In the genomic region with DNA sequence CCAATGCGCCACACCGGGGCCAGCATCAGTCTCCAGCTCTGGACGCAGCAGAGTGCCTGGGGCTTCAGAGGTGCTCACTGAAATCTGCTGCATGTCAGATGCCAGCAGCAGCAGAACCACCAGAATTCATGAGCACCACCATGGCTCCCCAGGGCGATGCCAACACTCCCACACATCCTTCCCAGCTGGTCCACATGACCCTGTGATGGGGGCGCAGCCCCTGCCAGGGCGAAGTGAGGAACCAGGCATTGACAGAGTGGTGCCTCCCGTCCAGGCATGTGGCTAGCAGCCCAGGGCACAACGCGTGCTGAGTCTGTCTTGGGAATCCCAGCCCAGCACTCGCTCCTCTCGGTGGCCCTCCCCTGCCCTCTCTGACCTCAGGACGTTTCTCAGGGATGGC, we compare ENCODE assay signal across 23 cellular contexts.
A peak's percentile ranks its signal among the peaks of the same experiment; 100 is the strongest.
DNase-seq lines count a peak whose midpoint lies in the region; ATAC-seq, FAIRE-seq and TF ChIP-seq lines count a peak whose summit lies in the region.
"Had no signal": no experiment of that assay in that cellular context is flagged by ENCODE, and none has a peak within 500 bp of the region (broad histone marks: within the 10 kb centered on the region; RNA-seq: fewer than 3 reads in every experiment).

No MANE protein-coding gene starts in this region.

- no peak overlapping the region for H2AK5ac ChIP-seq in H1 (ENCODE audit: low read depth, low read length)
- no peak overlapping the region for H2AK5ac ChIP-seq in mesenchymal stem cell (ENCODE audit: low read length, severe bottlenecking)

- DNase-seq in H1 (ENCODE audit: low read depth in 1 of 2, low spot score in 2 of 2) = no peak
- DNase-seq in mesenchymal stem cell = no peak
- no peak for DNase-seq in neural progenitor cell (ENCODE audit: low spot score)
- DNase-seq in osteoblast (ENCODE audit: insufficient read length, low spot score, missing footprints) = peak; percentile 59
- no peak for DNase-seq in H54 (ENCODE audit: insufficient read length, low spot score)
- DNase-seq in activated CD4-positive, alpha-beta T cell treated with anti-CD3 and anti-CD28 coated beads for 1 hour = no peak
- no peak for DNase-seq in NCI-H146 treated with DMSO at 0.1 percent for 48 hours (lab: John Stamatoyannopoulos, UW; ENCODE audit: unreplicated experiment)
- DNase-seq: AML-193; Caco-2; Calu3; CD4-positive, alpha-beta T cell; CD8-positive, alpha-beta T cell; DMS79 treated with DMSO at 0.1 percent for 48 hours; GF-D8 had no signal

- no peak overlapping the region; the same call in 1 of the 2 replicates for H3K27ac ChIP-seq in H1 (ENCODE audit: low read depth, low read length)
- H3K27ac ChIP-seq in mesenchymal stem cell (ENCODE audit: low read length, poor library complexity, severe bottlenecking) = no peak overlapping the region
- H3K27ac ChIP-seq in neural progenitor cell = no peak overlapping the region
- no peak overlapping the region for H3K27ac ChIP-seq in osteoblast (ENCODE audit: low read depth, low read length)
- H3K27ac ChIP-seq: 22Rv1; A549; BLaER1 treated with 17β-estradiol and CSF1 and Interleukin-3, amounts not matched to agents 10 nM and 100 nM; C4-2B had no signal

- H2BK120ac ChIP-seq in H1 (replicated peaks; ENCODE audit: low read depth, low read length) (no peak overlapping the region), mesenchymal stem cell (ENCODE audit: low read depth, low read length) (no peak overlapping the region)

- H4K91ac ChIP-seq in H1 (replicated peaks; ENCODE audit: insufficient read length, low read length) (no peak overlapping the region), mesenchymal stem cell (ENCODE audit: low read length) (peak overlapping the region; percentile 14)

- FAIRE-seq in H1 (lab: Jason Lieb, UNC) (no peak), H54 (lab: Jason Lieb, UNC) (no peak)
- FAIRE-seq: A549, D721Med, G401.6, GM12891 had no signal

- no peak for TF ChIP-seq EP300 in H1 (IDR thresholded peaks at IDR 0.05; ENCODE audit: borderline replicate concordance in 1 of 2, low read depth in 2 of 2, low read length in 2 of 2)

- no peak overlapping the region for H2AFZ ChIP-seq in H1 (ENCODE audit: low read length)
- H2AFZ ChIP-seq in mesenchymal stem cell (ENCODE audit: low read depth, low read length) = no peak overlapping the region
- H2AFZ ChIP-seq in neural progenitor cell (replicated peaks) = no peak overlapping the region
- H2AFZ ChIP-seq in osteoblast (ENCODE audit: low read length) = no peak overlapping the region

- H3K14ac ChIP-seq in H1 (ENCODE audit: insufficient read length) (no peak overlapping the region), mesenchymal stem cell (ENCODE audit: low read length in 2 of 2) (no peak overlapping the region)

- H3K4me3 ChIP-seq in H1 (ENCODE audit: extremely low read depth in 1 of 4, insufficient read depth in 2 of 4, low read depth in 3 of 4, low read length in 4 of 4) (no peak overlapping the region), mesenchymal stem cell (ENCODE audit: insufficient read depth in 1 of 2, low read depth in 1 of 2, low read length in 2 of 2) (no peak overlapping the region), neural progenitor cell (no peak overlapping the region), osteoblast (ENCODE audit: insufficient read depth, low read length) (no peak overlapping the region)
- H3K4me3 ChIP-seq: A549; BLaER1 treated with 17β-estradiol and CSF1 and Interleukin-3, amounts not matched to agents 10 nM and 100 nM had no signal

- no peak overlapping the region for H3K18ac ChIP-seq in H1 (ENCODE audit: extremely low read depth, low read length)
- H3K18ac ChIP-seq in mesenchymal stem cell (ENCODE audit: low read depth in 1 of 2, low read length in 2 of 2) = no peak overlapping the region

- H3K9me3 ChIP-seq in H1 (ENCODE audit: insufficient read depth in 2 of 2, low read depth in 1 of 2, low read length in 1 of 2) = no peaks in the 10 kb centered on the region
- H3K9me3 ChIP-seq in mesenchymal stem cell (ENCODE audit: control insufficient read depth, low read length) = peaks cover 4% of the 10 kb centered on the region
- no peaks in the 10 kb centered on the region for H3K9me3 ChIP-seq in neural progenitor cell (ENCODE audit: low read depth)
- H3K9me3 ChIP-seq in osteoblast (ENCODE audit: low read depth, low read length) = no peaks in the 10 kb centered on the region
- H3K9me3 ChIP-seq: A549, Caco-2 had no signal

- no peak overlapping the region for H3K9ac ChIP-seq in H1 (replicated peaks in 1 of 4; ENCODE audit: extremely low read depth in 1 of 4, low read depth in 3 of 4, low read length in 3 of 4)
- no peak overlapping the region for H3K9ac ChIP-seq in mesenchymal stem cell (ENCODE audit: low read length)
- no peak overlapping the region for H3K9ac ChIP-seq in neural progenitor cell
- H3K9ac ChIP-seq: BLaER1 treated with 17β-estradiol and CSF1 and Interleukin-3, amounts not matched to agents 10 nM and 100 nM had no signal

- no peak overlapping the region for H2BK15ac ChIP-seq in H1 (ENCODE audit: low read length)
- H2BK15ac ChIP-seq in mesenchymal stem cell (ENCODE audit: low read depth, poor library complexity, severe bottlenecking) = no peak overlapping the region

- no peak overlapping the region for H2BK20ac ChIP-seq in H1 (ENCODE audit: low read length)

- no peaks in the 10 kb centered on the region for H3K4me1 Mint-ChIP-seq in neural progenitor cell

- H3K4me3 Mint-ChIP-seq in neural progenitor cell = no peak overlapping the region
- H3K4me3 Mint-ChIP-seq: B cell; CD4-positive, alpha-beta T cell; CD8-positive, alpha-beta T cell had no signal

- CTCF ChIA-PET in H1 (lab: Charles Lee; ENCODE audit: partially characterized antibody) = interaction anchor here (0.6 to 7.5 kb wide), 3 partner anchors 36 to 114 kb away, joined by 3 to 64 read pairs (median 3); no protein-coding TSS in a partner anchor

- no peak for TF ChIP-seq CTCF in H1 (IDR thresholded peaks at IDR 0.05; ENCODE audit: control extremely low read depth in 1 of 3, insufficient read depth in 1 of 3, low read depth in 1 of 3, low read length in 3 of 3)
- TF ChIP-seq CTCF in neural progenitor cell (IDR thresholded peaks at IDR 0.05) = no peak
- TF ChIP-seq CTCF in osteoblast (IDR thresholded peaks at IDR 0.05; ENCODE audit: extremely low read depth, low read depth, low read length) = no peak

- H3K79me1 ChIP-seq in H1 (ENCODE audit: low read depth, low read length) (no peaks in the 10 kb centered on the region), mesenchymal stem cell (replicated peaks; ENCODE audit: low read length, poor library complexity, severe bottlenecking) (no peaks in the 10 kb centered on the region)

- H4K20me1 ChIP-seq in H1 (replicated peaks in 1 of 2; ENCODE audit: control insufficient read depth in 1 of 2, insufficient read depth in 2 of 2, low read length in 2 of 2) (no peaks in the 10 kb centered on the region), neural progenitor cell (ENCODE audit: low read depth) (no peaks in the 10 kb centered on the region), osteoblast (ENCODE audit: insufficient read depth, low read length) (no peaks in the 10 kb centered on the region)

- H3K56ac ChIP-seq in H1 (replicated peaks; ENCODE audit: insufficient read length, low read depth, low read length) = no peak overlapping the region

- ATAC-seq in GM19397 (IDR thresholded peaks at IDR 0.05; ENCODE audit: unreplicated experiment) = no peak
- ATAC-seq: A549; CD8-positive, alpha-beta T cell had no signal

- TF ChIP-seq POLR2A in H1 (IDR thresholded peaks at IDR 0.05; ENCODE audit: control extremely low read depth in 1 of 2, low read depth in 2 of 2, low read length in 2 of 2) (no peak), H54 (IDR thresholded peaks at IDR 0.05; ENCODE audit: low read depth, low read length) (no peak)

- no peak for TF ChIP-seq RAD21 in H1 (IDR thresholded peaks at IDR 0.05 in 1 of 2, conservative IDR thresholded peaks at IDR 0.05 in 1 of 2; ENCODE audit: low read depth in 2 of 2, low read length in 2 of 2)

- no peaks in the 10 kb centered on the region; a peak in 1 of 7 replicates for H3K27me3 ChIP-seq in H1 (replicated peaks in 1 of 4; ENCODE audit: control insufficient read depth in 3 of 4, extremely low read depth in 1 of 4, insufficient read depth in 3 of 4, low read length in 3 of 4)
- H3K27me3 ChIP-seq in mesenchymal stem cell (ENCODE audit: control insufficient read depth in 1 of 2, insufficient read depth in 1 of 2, low read length in 2 of 2) = peaks cover 17 to 57% of the 10 kb centered on the region in 2 experiments
- no peaks in the 10 kb centered on the region for H3K27me3 ChIP-seq in neural progenitor cell
- peaks cover 2% of the 10 kb centered on the region for H3K27me3 ChIP-seq in osteoblast (ENCODE audit: insufficient read depth, low read length)
- H3K27me3 ChIP-seq: BLaER1 treated with 17β-estradiol and CSF1 and Interleukin-3, amounts not matched to agents 10 nM and 100 nM had no signal

- H3K4me2 ChIP-seq in H1 (ENCODE audit: insufficient read depth in 1 of 2, low read depth in 2 of 2, low read length in 2 of 2) = no peak overlapping the region
- H3K4me2 ChIP-seq in mesenchymal stem cell (ENCODE audit: low read length, poor library complexity, severe bottlenecking) = no peak overlapping the region
- H3K4me2 ChIP-seq in neural progenitor cell = no peak overlapping the region
- no peak overlapping the region for H3K4me2 ChIP-seq in osteoblast (ENCODE audit: insufficient read depth, low read length)
- H3K4me2 ChIP-seq: A549; BLaER1 treated with 17β-estradiol and CSF1 and Interleukin-3, amounts not matched to agents 10 nM and 100 nM had no signal

- peaks cover 0 to 4% (median 1%) of the 10 kb centered on the region in 4 experiments; a peak in 2 of 7 replicates for H3K4me1 ChIP-seq in H1 (replicated peaks in 1 of 4; ENCODE audit: control insufficient read depth in 3 of 4, insufficient read depth in 4 of 4, low read length in 3 of 4)
- H3K4me1 ChIP-seq in mesenchymal stem cell (ENCODE audit: control insufficient read depth, insufficient read depth, low read depth, low read length) = peaks cover 3% of the 10 kb centered on the region
- peaks cover 4% of the 10 kb centered on the region for H3K4me1 ChIP-seq in neural progenitor cell
- no peaks in the 10 kb centered on the region for H3K4me1 ChIP-seq in osteoblast (ENCODE audit: insufficient read depth, low read length)
- H3K4me1 ChIP-seq: A549; BLaER1 treated with 17β-estradiol and CSF1 and Interleukin-3, amounts not matched to agents 10 nM and 100 nM; Caco-2 had no signal

- H3K27ac Mint-ChIP-seq in neural progenitor cell = peak overlapping the region; percentile 53
- H3K27ac Mint-ChIP-seq: B cell; CD4-positive, alpha-beta T cell; CD8-positive, alpha-beta T cell had no signal

- no peaks in the 10 kb centered on the region for H3K79me2 ChIP-seq in H1 (ENCODE audit: control insufficient read depth in 1 of 2, insufficient read depth in 2 of 2, low read length in 2 of 2)
- H3K79me2 ChIP-seq in neural progenitor cell (ENCODE audit: low read depth) = no peaks in the 10 kb centered on the region
- H3K79me2 ChIP-seq in osteoblast (ENCODE audit: insufficient read depth, low read length) = no peaks in the 10 kb centered on the region

- no peak overlapping the region for H3K4ac ChIP-seq in H1 (replicated peaks; ENCODE audit: insufficient read length, low read depth, low read length)
- H3K4ac ChIP-seq in mesenchymal stem cell (ENCODE audit: low read depth in 1 of 2, low read length in 2 of 2) = no peak overlapping the region

- POLR2A ChIA-PET in H1 (lab: Charles Lee; ENCODE audit: partially characterized antibody) = no interaction called here

- no peak overlapping the region for H2BK5ac ChIP-seq in H1 (ENCODE audit: low read depth, low read length)
- H2BK5ac ChIP-seq in mesenchymal stem cell (ENCODE audit: low read depth, low read length, poor library complexity, severe bottlenecking) = no peak overlapping the region

- H4K8ac ChIP-seq in H1 (ENCODE audit: extremely low read depth, insufficient read depth, low read length) = peak overlapping the region; percentile 15; the same call in 1 of the 2 replicates
- no peak overlapping the region for H4K8ac ChIP-seq in mesenchymal stem cell (ENCODE audit: low read length)

- H3K36me3 Mint-ChIP-seq in neural progenitor cell = no peaks in the 10 kb centered on the region
- H3K36me3 Mint-ChIP-seq: CD8-positive, alpha-beta T cell had no signal

- no peak overlapping the region for H3K23ac ChIP-seq in H1 (ENCODE audit: insufficient read length)
- no peak overlapping the region for H3K23ac ChIP-seq in mesenchymal stem cell (ENCODE audit: low read length in 2 of 2)

- no peak overlapping the region for H2BK12ac ChIP-seq in H1 (ENCODE audit: low read depth, low read length)
- no peak overlapping the region for H2BK12ac ChIP-seq in mesenchymal stem cell (ENCODE audit: low read length in 2 of 2)

- H3K36me3 ChIP-seq in H1 (ENCODE audit: control insufficient read depth in 2 of 4, insufficient read depth in 4 of 4, low read length in 3 of 4) (no peaks in the 10 kb centered on the region), mesenchymal stem cell (ENCODE audit: control insufficient read depth in 1 of 2, insufficient read depth in 2 of 2, low read depth in 1 of 2, low read length in 2 of 2) (no peaks in the 10 kb centered on the region), neural progenitor cell (no peaks in the 10 kb centered on the region), osteoblast (ENCODE audit: insufficient read depth, low read length) (no peaks in the 10 kb centered on the region)
- H3K36me3 ChIP-seq: BLaER1 treated with 17β-estradiol and CSF1 and Interleukin-3, amounts not matched to agents 10 nM and 100 nM had no signal

- no peaks in the 10 kb centered on the region for H3K9me3 Mint-ChIP-seq in neural progenitor cell
- H3K9me3 Mint-ChIP-seq: CD4-positive, alpha-beta T cell; CD8-positive, alpha-beta T cell had no signal

- H3K23me2 ChIP-seq in H1 (ENCODE audit: low read depth, low read length) = peaks cover 5% of the 10 kb centered on the region; the same call in 1 of the 2 replicates

- no peaks in the 10 kb centered on the region for H3F3A ChIP-seq in neural progenitor cell (ENCODE audit: low read depth)

- H4K5ac ChIP-seq in H1 (ENCODE audit: insufficient read length, low read depth, low read length) = no peak overlapping the region

- 90% methylated on average over 12 of the region's 12 CpGs; no CpG with 5 or more reads in 1 of the 2 experiments for WGBS in H1 (ENCODE audit: extremely low coverage in 1 of 2, insufficient coverage in 1 of 2, insufficient read length in 1 of 2, insufficient replicate concordance in 2 of 2, low coverage in 1 of 2, low lambda C conversion rate in 2 of 2, missing lambda C conversion rate in 1 of 2), 2 experiments
- 82% methylated on average over 12 of the region's 12 CpGs for WGBS in mesenchymal stem cell

- no peaks in the 10 kb centered on the region for H3K27me3 Mint-ChIP-seq in neural progenitor cell (ENCODE audit: insufficient read depth, low read depth)
- H3K27me3 Mint-ChIP-seq: CD4-positive, alpha-beta T cell had no signal
